Comparison of ENCODE assay signal across 16 cellular contexts in genomic region chr5:115100556-115100955, GRCh38.
DNase-seq lines count a peak whose midpoint lies in the region; ATAC-seq and TF ChIP-seq lines count a peak whose summit lies in the region.
"Had no signal": no experiment of that assay in that cellular context is flagged by ENCODE, and none has a peak within 500 bp of the region (broad histone marks: within the 10 kb centered on the region; RNA-seq: fewer than 3 reads in every experiment).

No MANE protein-coding gene starts in this region.

- no peak overlapping the region for H3K4me3 ChIP-seq in AG10803 (ENCODE audit: low read length)
- H3K4me3 ChIP-seq in HEK293 (ENCODE audit: low read depth, low read length) = no peak overlapping the region
- no peak overlapping the region for H3K4me3 ChIP-seq in adrenal gland
- no peak overlapping the region for H3K4me3 ChIP-seq in foreskin fibroblast (ENCODE audit: low read depth in 1 of 2, low read length in 2 of 2)
- H3K4me3 ChIP-seq in upper lobe of right lung = no peak overlapping the region
- H3K4me3 ChIP-seq: heart left ventricle had no signal

- H3K4me1 ChIP-seq in HEK293 (ENCODE audit: control insufficient read depth, insufficient read depth, low read length) (peaks cover 6% of the 10 kb centered on the region; the same call in 1 of the 2 replicates), adrenal gland (replicated peaks in 1 of 2) (peaks cover 0 to 11% of the 10 kb centered on the region in 2 donors), upper lobe of right lung (no peaks in the 10 kb centered on the region)
- H3K4me1 ChIP-seq: heart left ventricle had no signal

- POLR2A ChIA-PET in HEK293 (lab: Yijun Ruan, JAX) = no interaction called here

- no peak for TF ChIP-seq CTCF in AG10803 (conservative IDR thresholded peaks at IDR 0.05; ENCODE audit: low read length)
- no peak for TF ChIP-seq CTCF in HEK293 (tag by site-specific recombination; IDR thresholded peaks at IDR 0.05)
- no peak for TF ChIP-seq CTCF in adrenal gland (IDR thresholded peaks at IDR 0.05)
- no peak for TF ChIP-seq CTCF in foreskin fibroblast (IDR thresholded peaks at IDR 0.05; ENCODE audit: low read depth, low read length)
- TF ChIP-seq CTCF in upper lobe of right lung (IDR thresholded peaks at IDR 0.05) = no peak

- ATAC-seq in upper lobe of right lung = no peak
- ATAC-seq in left lobe of liver = no peak
- no peak for ATAC-seq in GM19463 (IDR thresholded peaks at IDR 0.05; ENCODE audit: unreplicated experiment)
- ATAC-seq: heart left ventricle, right cardiac atrium had no signal

- H3K27me3 ChIP-seq in adrenal gland (no peaks in the 10 kb centered on the region), upper lobe of right lung (peaks cover 8% of the 10 kb centered on the region)

- H3K9me3 ChIP-seq in HEK293 (ENCODE audit: control insufficient read depth, insufficient read depth, low read depth, low read length) = no peaks in the 10 kb centered on the region
- no peaks in the 10 kb centered on the region for H3K9me3 ChIP-seq in adrenal gland (replicated peaks in 1 of 3)
- H3K9me3 ChIP-seq in upper lobe of right lung = no peaks in the 10 kb centered on the region
- H3K9me3 ChIP-seq: heart left ventricle had no signal

- intact Hi-C loops in adrenal gland (cut with DNase I) = no loop called here
- intact Hi-C loops in upper lobe of right lung (cut with DNase I) = no loop called here

- DNase-seq in AG10803 (ENCODE audit: low read depth) = peak; percentile 6
- DNase-seq in adrenal gland = peak; percentile 77 to 90 (median 83)
- peak; percentile 15 to 56 for DNase-seq in foreskin fibroblast
- DNase-seq in upper lobe of right lung = no peak
- no peak for DNase-seq in medulla oblongata (ENCODE audit: extremely low spot score)
- no peak for DNase-seq in left lobe of liver (ENCODE audit: low spot score)
- DNase-seq: activated CD4-positive, alpha-beta T cell treated with anti-CD3 and anti-CD28 coated beads, Interleukin-2, amount 10 ng/mL, durations not matched to agents 24 days and 14 days; activated naive CD4-positive, alpha-beta T cell treated with Interleukin-2 at 50 U/mL for 16 hours; CD8-positive, alpha-beta memory T cell; dermis blood vessel endothelial cell; heart left ventricle; NCI-H187; NCI-H526 treated with DMSO at 0.1 percent for 48 hours; right cardiac atrium had no signal

- H3K27ac ChIP-seq in HEK293 (ENCODE audit: extremely low read depth, low read depth, low read length) = no peak overlapping the region
- H3K27ac ChIP-seq in adrenal gland = peak overlapping the region in 3 of 5 donors; percentile 10 to 64 (median 64)
- H3K27ac ChIP-seq in upper lobe of right lung = no peak overlapping the region
- H3K27ac ChIP-seq: heart left ventricle had no signal

- no peaks in the 10 kb centered on the region for H3K36me3 ChIP-seq in HEK293 (ENCODE audit: control insufficient read depth in 2 of 2, insufficient read depth in 1 of 2, low read length in 2 of 2)
- H3K36me3 ChIP-seq in adrenal gland (replicated peaks in 1 of 2) = no peaks in the 10 kb centered on the region
- no peaks in the 10 kb centered on the region for H3K36me3 ChIP-seq in upper lobe of right lung
- H3K36me3 ChIP-seq: heart left ventricle had no signal

- WGBS in adrenal gland, 4 donors = 19 to 31% (median 26%) methylated on average over 3 of the region's 3 CpGs

- TF ChIP-seq POLR2A in adrenal gland (IDR thresholded peaks at IDR 0.05) = no peak

- CTCF ChIA-PET in HEK293 (lab: Yijun Ruan, JAX) = interaction anchor here (0.8 to 1.3 kb wide), 5 partner anchors 9 to 147 kb away, joined by 4 to 11 read pairs (median 4); no protein-coding TSS in a partner anchor

TF ChIP-seq in HEK293, 187 proteins besides CTCF, POLR2A, EP300 and RAD21:
- TF ChIP-seq, protein P1, sequence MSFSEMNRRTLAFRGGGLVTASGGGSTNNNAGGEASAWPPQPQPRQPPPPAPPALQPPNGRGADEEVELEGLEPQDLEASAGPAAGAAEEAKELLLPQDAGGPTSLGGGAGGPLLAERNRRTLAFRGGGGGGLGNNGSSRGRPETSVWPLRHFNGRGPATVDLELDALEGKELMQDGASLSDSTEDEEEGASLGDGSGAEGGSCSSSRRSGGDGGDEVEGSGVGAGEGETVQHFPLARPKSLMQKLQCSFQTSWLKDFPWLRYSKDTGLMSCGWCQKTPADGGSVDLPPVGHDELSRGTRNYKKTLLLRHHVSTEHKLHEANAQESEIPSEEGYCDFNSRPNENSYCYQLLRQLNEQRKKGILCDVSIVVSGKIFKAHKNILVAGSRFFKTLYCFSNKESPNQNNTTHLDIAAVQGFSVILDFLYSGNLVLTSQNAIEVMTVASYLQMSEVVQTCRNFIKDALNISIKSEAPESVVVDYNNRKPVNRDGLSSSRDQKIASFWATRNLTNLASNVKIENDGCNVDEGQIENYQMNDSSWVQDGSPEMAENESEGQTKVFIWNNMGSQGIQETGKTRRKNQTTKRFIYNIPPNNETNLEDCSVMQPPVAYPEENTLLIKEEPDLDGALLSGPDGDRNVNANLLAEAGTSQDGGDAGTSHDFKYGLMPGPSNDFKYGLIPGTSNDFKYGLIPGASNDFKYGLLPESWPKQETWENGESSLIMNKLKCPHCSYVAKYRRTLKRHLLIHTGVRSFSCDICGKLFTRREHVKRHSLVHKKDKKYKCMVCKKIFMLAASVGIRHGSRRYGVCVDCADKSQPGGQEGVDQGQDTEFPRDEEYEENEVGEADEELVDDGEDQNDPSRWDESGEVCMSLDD (tag by site-specific recombination; IDR thresholded peaks at IDR 0.05) = no peak
- TF ChIP-seq ZIC2 (tag by site-specific recombination; IDR thresholded peaks at IDR 0.05) = no peak
- 0 out of 2 replicates have a peak, but pooled peaks have one; percentile 19 for TF ChIP-seq KLF1 (tag by site-specific recombination; IDR thresholded peaks at IDR 0.05)

Comparison
In these comparisons a context has a peak if more than half of its experiments do, and no peak if none do; other contexts are left out.
1. DNase-seq: peak in AG10803 (single experiment), adrenal gland (7 of 7) and foreskin fibroblast (2 of 2); none in upper lobe of right lung (single experiment), medulla oblongata (single experiment) and left lobe of liver (single experiment).
2. H3K27ac ChIP-seq: peak in adrenal gland (3 of 5); none in HEK293 (single experiment) and upper lobe of right lung (single experiment).